8 cellular contexts compared by ENCODE assay signal in the genomic region with DNA sequence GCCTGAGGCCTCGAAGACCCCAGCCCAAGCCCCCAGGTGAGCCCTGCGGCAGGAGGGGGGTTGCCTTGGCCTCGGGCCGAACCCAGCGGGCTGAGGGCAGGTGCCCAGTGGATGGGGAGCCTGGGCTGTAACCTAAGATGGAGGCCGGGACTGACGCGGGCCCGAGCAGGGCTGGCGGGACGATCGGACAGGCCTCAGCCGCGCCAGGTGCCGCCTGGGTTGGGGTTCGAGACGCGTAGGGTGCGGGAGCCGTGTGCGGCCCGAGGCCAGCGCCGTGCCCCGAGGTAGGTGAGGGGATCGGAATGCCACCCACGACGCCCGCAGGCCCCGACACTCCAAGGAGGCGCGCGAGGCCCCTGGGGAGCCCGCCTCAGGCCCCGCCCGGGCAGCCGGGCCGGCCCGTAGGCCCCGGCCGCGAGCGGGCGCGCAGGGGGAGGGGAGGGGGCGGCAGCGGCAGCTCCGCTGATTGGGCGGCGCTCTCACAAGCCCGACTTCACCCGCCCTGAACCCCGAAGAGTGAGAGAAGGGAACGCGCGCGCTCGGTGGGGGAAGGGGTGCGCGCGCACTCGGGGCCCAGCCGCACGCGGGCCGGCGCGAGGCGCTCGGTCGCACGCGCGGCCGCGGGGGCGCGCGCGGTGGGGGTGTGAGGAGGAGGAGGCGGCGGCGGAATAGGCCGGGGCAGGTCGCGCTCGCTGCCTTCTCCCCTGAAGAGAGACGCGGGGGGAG.
DNase-seq lines count a peak whose midpoint lies in the region; ATAC-seq lines count a peak whose summit lies in the region.

A gene with protein sequence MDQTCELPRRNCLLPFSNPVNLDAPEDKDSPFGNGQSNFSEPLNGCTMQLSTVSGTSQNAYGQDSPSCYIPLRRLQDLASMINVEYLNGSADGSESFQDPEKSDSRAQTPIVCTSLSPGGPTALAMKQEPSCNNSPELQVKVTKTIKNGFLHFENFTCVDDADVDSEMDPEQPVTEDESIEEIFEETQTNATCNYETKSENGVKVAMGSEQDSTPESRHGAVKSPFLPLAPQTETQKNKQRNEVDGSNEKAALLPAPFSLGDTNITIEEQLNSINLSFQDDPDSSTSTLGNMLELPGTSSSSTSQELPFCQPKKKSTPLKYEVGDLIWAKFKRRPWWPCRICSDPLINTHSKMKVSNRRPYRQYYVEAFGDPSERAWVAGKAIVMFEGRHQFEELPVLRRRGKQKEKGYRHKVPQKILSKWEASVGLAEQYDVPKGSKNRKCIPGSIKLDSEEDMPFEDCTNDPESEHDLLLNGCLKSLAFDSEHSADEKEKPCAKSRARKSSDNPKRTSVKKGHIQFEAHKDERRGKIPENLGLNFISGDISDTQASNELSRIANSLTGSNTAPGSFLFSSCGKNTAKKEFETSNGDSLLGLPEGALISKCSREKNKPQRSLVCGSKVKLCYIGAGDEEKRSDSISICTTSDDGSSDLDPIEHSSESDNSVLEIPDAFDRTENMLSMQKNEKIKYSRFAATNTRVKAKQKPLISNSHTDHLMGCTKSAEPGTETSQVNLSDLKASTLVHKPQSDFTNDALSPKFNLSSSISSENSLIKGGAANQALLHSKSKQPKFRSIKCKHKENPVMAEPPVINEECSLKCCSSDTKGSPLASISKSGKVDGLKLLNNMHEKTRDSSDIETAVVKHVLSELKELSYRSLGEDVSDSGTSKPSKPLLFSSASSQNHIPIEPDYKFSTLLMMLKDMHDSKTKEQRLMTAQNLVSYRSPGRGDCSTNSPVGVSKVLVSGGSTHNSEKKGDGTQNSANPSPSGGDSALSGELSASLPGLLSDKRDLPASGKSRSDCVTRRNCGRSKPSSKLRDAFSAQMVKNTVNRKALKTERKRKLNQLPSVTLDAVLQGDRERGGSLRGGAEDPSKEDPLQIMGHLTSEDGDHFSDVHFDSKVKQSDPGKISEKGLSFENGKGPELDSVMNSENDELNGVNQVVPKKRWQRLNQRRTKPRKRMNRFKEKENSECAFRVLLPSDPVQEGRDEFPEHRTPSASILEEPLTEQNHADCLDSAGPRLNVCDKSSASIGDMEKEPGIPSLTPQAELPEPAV (N-terminal part only) (plus strand): TSS at position 655 of the 726 bp plus-strand sequence. CDS start 1,331 bp downstream, outside the sequence.

- peaks cover 2 to 3% of the 10 kb centered on the region in 2 donors for H3K36me3 ChIP-seq in mucosa of rectum (ENCODE audit: control insufficient read depth in 2 of 2, insufficient read depth in 2 of 2, low read length in 2 of 2)

- peak within 1 kb of the TSS; percentile 80 to 89 for H3K9ac ChIP-seq in mucosa of rectum (ENCODE audit: low read depth in 1 of 2, low read length in 2 of 2)

- H3K4me1 ChIP-seq in mucosa of rectum (ENCODE audit: control insufficient read depth in 2 of 2, insufficient read depth in 2 of 2, low read length in 2 of 2): peaks cover 15 to 25% of the 10 kb centered on the region in 2 donors

- H3K4me3 ChIP-seq in mucosa of rectum (ENCODE audit: low read length in 2 of 2): peak within 1 kb of the TSS; percentile 73 to 76

- ATAC-seq in GM18873 (IDR thresholded peaks at IDR 0.05; ENCODE audit: low FRiP score, unreplicated experiment): peak; percentile 44
- ATAC-seq in HG03135 (IDR thresholded peaks at IDR 0.05; ENCODE audit: unreplicated experiment): peak; percentile 65

- H3K27ac ChIP-seq in epithelial cell of prostate: peak within 1 kb of the TSS; percentile 56
- peak within 1 kb of the TSS; percentile 80 to 85 for H3K27ac ChIP-seq in mucosa of rectum (ENCODE audit: low read depth in 2 of 2, low read length in 2 of 2)

- peak; percentile 92 for DNase-seq in AG08396 (ENCODE audit: low spot score)
- DNase-seq in NOMO-1 treated with dmso at 0.1 percent for 144 hours (lab: John Stamatoyannopoulos, UW; ENCODE audit: unreplicated experiment): peak; percentile 66
- DNase-seq in activated T-cell treated with anti-CD3 and anti-CD28 coated beads for 24 hours (ENCODE audit: low read depth): peak; percentile 84
- no peak for DNase-seq in epithelial cell of prostate (ENCODE audit: low read depth, low spot score)
- peak; percentile 82 for DNase-seq in stimulated activated CD8-positive, alpha-beta memory T cell treated with anti-CD3 and anti-CD28 coated beads, Interleukin-4, amount 100 ng/mL, for 24 hours (ENCODE audit: low read depth)

- no peaks in the 10 kb centered on the region for H3K27me3 ChIP-seq in mucosa of rectum (ENCODE audit: control insufficient read depth in 2 of 2, insufficient read depth in 2 of 2, low read length in 2 of 2)

- H3K9me3 ChIP-seq in mucosa of rectum (ENCODE audit: control insufficient read depth in 2 of 2, low read length in 2 of 2): no peaks in the 10 kb centered on the region
